ENCODE assay signal across 11 cellular contexts in the genomic region with DNA sequence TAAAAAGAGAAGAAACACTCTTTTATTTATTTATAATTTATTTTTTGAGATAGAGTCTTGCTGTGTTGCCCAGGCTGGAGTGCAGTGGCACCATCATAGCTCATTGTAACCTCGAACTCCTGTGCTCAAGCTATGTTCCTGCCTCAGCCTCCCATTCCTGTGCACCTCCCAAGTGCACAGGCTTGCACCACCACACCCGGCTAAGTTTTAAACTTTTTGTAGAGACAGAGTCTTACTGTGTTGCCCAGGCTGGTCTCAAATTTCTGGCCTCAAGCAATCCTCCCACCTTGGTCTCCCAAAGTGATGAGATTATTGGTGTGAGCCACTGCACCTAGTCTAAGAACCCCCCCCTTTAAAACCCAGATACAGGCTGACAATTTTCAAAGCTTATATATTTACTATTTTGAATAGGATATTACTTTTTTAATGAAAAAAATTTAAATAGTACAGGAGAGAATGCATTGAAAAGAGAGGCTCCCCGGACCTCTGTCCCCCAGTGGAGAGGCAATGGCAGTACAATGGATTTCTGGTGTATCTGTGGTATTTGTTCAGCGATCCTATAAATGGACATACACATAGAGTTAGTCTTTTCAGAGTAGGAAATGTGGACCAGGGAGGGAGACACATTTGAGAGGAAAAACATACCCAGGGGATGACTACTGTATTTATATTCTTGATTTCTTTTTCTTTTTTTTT. TPM values are rescaled to one million over a fixed set of nuclear protein-coding genes. Genes with fewer than 3 reads are reported as not detected.
DNase-seq lines count a peak whose midpoint lies in the region; ATAC-seq and TF ChIP-seq lines count a peak whose summit lies in the region.
"Had no signal": no experiment of that assay in that cellular context is flagged by ENCODE, and none has a peak within 500 bp of the region (broad histone marks: within the 10 kb centered on the region; RNA-seq: fewer than 3 reads in every experiment).

No MANE protein-coding gene starts in this region.

- H3K4me3 Mint-ChIP-seq in H9 = no peak overlapping the region
- no peak overlapping the region for H3K4me3 Mint-ChIP-seq in WTC11
- peak overlapping the region in 9 of 10 donors; percentile 27 to 80 (median 73) for H3K4me3 Mint-ChIP-seq in naive thymus-derived CD4-positive, alpha-beta T cell

- H4K20me1 ChIP-seq in H9 (ENCODE audit: control insufficient read depth, insufficient read depth, insufficient read length) = no peaks in the 10 kb centered on the region

- no peak overlapping the region for H2BK12ac ChIP-seq in H9 (ENCODE audit: insufficient read length, low read depth, low read length)

- no peak overlapping the region for H2BK120ac ChIP-seq in H9 (ENCODE audit: low read depth, low read length, poor library complexity, severe bottlenecking)

- no peak overlapping the region for H4K5ac ChIP-seq in H9 (ENCODE audit: insufficient read length, low read depth, low read length)

- no peak overlapping the region for H3T11ph ChIP-seq in H9 (ENCODE audit: low read length)

- H3K27me3 ChIP-seq in H9 (ENCODE audit: insufficient read depth, low read length) = no peaks in the 10 kb centered on the region
- H3K27me3 ChIP-seq in naive thymus-derived CD4-positive, alpha-beta T cell (ENCODE audit: control insufficient read depth in 2 of 2, insufficient read depth in 2 of 2, low read length in 2 of 2) = no peaks in the 10 kb centered on the region

- no CpG with 5 or more reads among the region's 4 CpGs for WGBS in H9 (ENCODE audit: extremely low coverage, insufficient read length, low lambda C conversion rate)

- no peak for ATAC-seq in WTC11
- ATAC-seq in naive thymus-derived CD4-positive, alpha-beta T cell = no peak
- ATAC-seq in HG02588 (IDR thresholded peaks at IDR 0.05; ENCODE audit: unreplicated experiment) = no peak
- no peak for ATAC-seq in HG03442 (IDR thresholded peaks at IDR 0.05; ENCODE audit: unreplicated experiment)

- H3K4ac ChIP-seq in H9 (ENCODE audit: low read depth, low read length) = no peak overlapping the region

- H3K4me2 ChIP-seq in H9 (ENCODE audit: insufficient read depth, insufficient read length, low read length) = no peak overlapping the region

- no peak overlapping the region for H4K91ac ChIP-seq in H9 (ENCODE audit: insufficient read length, low read depth, low read length)

- no peak overlapping the region for H2BK5ac ChIP-seq in H9 (ENCODE audit: insufficient read length, low read length)

- no peaks in the 10 kb centered on the region for H3K23me2 ChIP-seq in H9 (ENCODE audit: insufficient read length, low read depth, low read length, poor library complexity, severe bottlenecking)

- H3K18ac ChIP-seq in H9 (ENCODE audit: insufficient read length, low read depth, low read length) = no peak overlapping the region

- no peaks in the 10 kb centered on the region for H3K36me3 ChIP-seq in naive thymus-derived CD4-positive, alpha-beta T cell (ENCODE audit: control insufficient read depth in 2 of 3, insufficient read depth in 3 of 3, low read length in 3 of 3)

- H2BK15ac ChIP-seq in H9 (ENCODE audit: low read depth, low read length) = no peak overlapping the region

- H3K27me3 Mint-ChIP-seq in H9 (ENCODE audit: low read depth) (no peaks in the 10 kb centered on the region), WTC11 (ENCODE audit: low read depth) (peaks cover 2% of the 10 kb centered on the region; the same call in 1 of the 2 replicates)
- peaks cover 0 to 2% (median 0%) of the 10 kb centered on the region in 5 donors for H3K27me3 Mint-ChIP-seq in naive thymus-derived CD4-positive, alpha-beta T cell

- no peak overlapping the region for H2AK5ac ChIP-seq in H9 (ENCODE audit: insufficient read length, low read length)

- peak; percentile 31; the same call in 2 of the 3 replicates for TF ChIP-seq CTCF in H9 (conservative IDR thresholded peaks at IDR 0.05)
- no peak for TF ChIP-seq CTCF in WTC11 (IDR thresholded peaks at IDR 0.05)

- H3K4me1 ChIP-seq in H9 (ENCODE audit: insufficient read depth, low read length) = no peaks in the 10 kb centered on the region
- no peaks in the 10 kb centered on the region for H3K4me1 ChIP-seq in naive thymus-derived CD4-positive, alpha-beta T cell (ENCODE audit: control insufficient read depth in 2 of 2, insufficient read depth in 2 of 2, low read length in 2 of 2)
- H3K4me1 ChIP-seq: parathyroid adenoma had no signal

- no peak overlapping the region for H3K9ac ChIP-seq in H9 (ENCODE audit: extremely low read depth, insufficient read length, low read length)
- H3K9ac ChIP-seq: parathyroid adenoma had no signal

- H3K23ac ChIP-seq in H9 (ENCODE audit: insufficient read length, low read depth, low read length) = no peak overlapping the region

- no peak overlapping the region for H2BK20ac ChIP-seq in H9 (ENCODE audit: low read depth, low read length, poor library complexity, severe bottlenecking)

- H3K14ac ChIP-seq in H9 (ENCODE audit: insufficient read depth, low read length) = no peak overlapping the region

- no peak overlapping the region for H4K8ac ChIP-seq in H9 (replicated peaks; ENCODE audit: insufficient read length, low read depth, low read length)

- no peaks in the 10 kb centered on the region for H3K36me3 Mint-ChIP-seq in H9 (ENCODE audit: insufficient read depth in 1 of 3, low read depth in 3 of 3)
- no peaks in the 10 kb centered on the region for H3K36me3 Mint-ChIP-seq in WTC11
- peaks cover 0 to 2% (median 0%) of the 10 kb centered on the region in 5 donors for H3K36me3 Mint-ChIP-seq in naive thymus-derived CD4-positive, alpha-beta T cell

- no peak overlapping the region for H3K27ac ChIP-seq in H9 (ENCODE audit: insufficient read length, low read depth, low read length)
- no peak overlapping the region for H3K27ac ChIP-seq in naive thymus-derived CD4-positive, alpha-beta T cell (ENCODE audit: low read depth, low read length)
- H3K27ac ChIP-seq: parathyroid adenoma had no signal

- CTCF ChIA-PET in WTC11 (lab: Charles Lee) = interaction anchor here (1.1 to 6.6 kb wide), 13 partner anchors 9 to 598 kb away, joined by 3 to 74 read pairs (median 8); a partner anchor contains a TSS
- CTCF ChIA-PET in naive thymus-derived CD4-positive, alpha-beta T cell (lab: Charles Lee) = interaction anchor here (0.7 to 5.1 kb wide), 17 partner anchors 8 to 681 kb away, joined by 3 to 64 read pairs (median 4); a partner anchor contains a TSS

- intact Hi-C loops in naive thymus-derived CD4-positive, alpha-beta T cell (cut with micrococcal nuclease) = loop anchor here (1.0 to 5.0 kb wide), 6 partner anchors 48 to 597 kb away; a partner anchor contains a TSS

- H3K9me3 Mint-ChIP-seq in H9 = peaks cover 0 to under 1% of the 10 kb centered on the region in 2 experiments; a peak in 2 of 5 replicates
- peaks cover 11% of the 10 kb centered on the region for H3K9me3 Mint-ChIP-seq in WTC11
- peaks cover 0 to 4% (median 0%) of the 10 kb centered on the region in 11 donors for H3K9me3 Mint-ChIP-seq in naive thymus-derived CD4-positive, alpha-beta T cell
- H3K9me3 Mint-ChIP-seq: activated T-helper 2 cell treated with anti-CD3 and anti-CD28 coated beads, Interferon-gamma antibody, Interleukin-2, Interleukin-4, amounts not matched to agents 10 μg/mL and 5 μg/mL and 100 μg/mL, durations not matched to agents 14 hours and 24 hours and 36 hours had no signal

- no peak overlapping the region for H2AFZ ChIP-seq in H9 (ENCODE audit: low read length)

- H3K4me3 ChIP-seq in naive thymus-derived CD4-positive, alpha-beta T cell (ENCODE audit: low read length) = no peak overlapping the region

- H3K27ac Mint-ChIP-seq in H9 = no peak overlapping the region
- no peak overlapping the region for H3K27ac Mint-ChIP-seq in WTC11
- peak overlapping the region in 7 of 9 donors; percentile 39 to 93 (median 87) for H3K27ac Mint-ChIP-seq in naive thymus-derived CD4-positive, alpha-beta T cell

- POLR2A ChIA-PET in WTC11 (lab: Charles Lee) = no interaction called here
- POLR2A ChIA-PET in naive thymus-derived CD4-positive, alpha-beta T cell (lab: Charles Lee) = interaction anchor here (1.4 kb wide), 1 partner anchor 192 kb away, joined by 4 read pairs; no protein-coding TSS in a partner anchor

- DNase-seq in NCI-H2227 (lab: John Stamatoyannopoulos, UW; ENCODE audit: unreplicated experiment) (peak; percentile 6), NCI-H2227 treated with DMSO at 0.1 percent for 48 hours (lab: John Stamatoyannopoulos, UW) (no peak), H9 (no peak), WTC11 (ENCODE audit: low spot score) (no peak), putamen (ENCODE audit: low spot score) (no peak)
- peak in 1 of 9 donors; percentile 15 for DNase-seq in naive thymus-derived CD4-positive, alpha-beta T cell
- DNase-seq: kidney glomerular epithelial cell had no signal

- H3K9me3 ChIP-seq in H9 (ENCODE audit: control insufficient read depth, low read depth, low read length) = no peaks in the 10 kb centered on the region
- no peaks in the 10 kb centered on the region for H3K9me3 ChIP-seq in naive thymus-derived CD4-positive, alpha-beta T cell (ENCODE audit: control insufficient read depth in 2 of 3, low read length in 3 of 3)

- no peaks in the 10 kb centered on the region for H3K79me2 ChIP-seq in H9 (ENCODE audit: insufficient read depth, low read length)
- H3K79me2 ChIP-seq: parathyroid adenoma had no signal

- H3K56ac ChIP-seq in H9 (ENCODE audit: insufficient read length, low read depth, low read length) = no peak overlapping the region

- no peaks in the 10 kb centered on the region for H3K79me1 ChIP-seq in H9 (ENCODE audit: insufficient read depth, low read depth, low read length, poor library complexity, severe bottlenecking)

- H3K4me1 Mint-ChIP-seq in H9 = peaks cover 2 to 8% of the 10 kb centered on the region in 2 experiments; a peak in 2 of 4 replicates
- H3K4me1 Mint-ChIP-seq in WTC11 = peaks cover 10% of the 10 kb centered on the region
- H3K4me1 Mint-ChIP-seq in naive thymus-derived CD4-positive, alpha-beta T cell = peaks cover 4 to 14% (median 12%) of the 10 kb centered on the region in 7 donors

TF ChIP-seq in WTC11, 78 proteins besides CTCF, POLR2A, EP300 and RAD21:
- TF ChIP-seq NR3C1 (CRISPR knock-in tag; conservative IDR thresholded peaks at IDR 0.05; ENCODE audit: low read depth) (no peak), ZNF121 (CRISPR knock-in tag; IDR thresholded peaks at IDR 0.05) (0 out of 2 replicates have a peak, but pooled peaks have one; percentile 69), ZNF317 (CRISPR knock-in tag; IDR thresholded peaks at IDR 0.05; ENCODE audit: borderline replicate concordance, low read depth) (no peak)
TF ChIP-seq in WTC11: peak in this region for 1.

RNA-seq across cellular contexts. Expression of a gene that starts 48.1 kb away (rescaled TPM):
- total RNA-seq in H9 (2021) = 46.8 and 50.6 TPM in 2 replicates
- total RNA-seq in WTC11 (2021) = 47.4 to 54.0 TPM (median 48.9 TPM) in 3 replicates
- total RNA-seq in naive thymus-derived CD4-positive, alpha-beta T cell = 10 to 100 TPM; 49.0 to 65.7 (median 54.3) TPM
- polyA plus RNA-seq in naive thymus-derived CD4-positive, alpha-beta T cell = 10 to 100 TPM; 60.4 to 64.0 TPM

RNA-seq across cellular contexts. Expression of a gene that starts 53.4 kb away (rescaled TPM):
- total RNA-seq in H9 (2021) (16.6 and 17.6 TPM in 2 replicates), WTC11 (2021) (30.3 to 51.7 TPM (median 32.0 TPM) in 3 replicates)
- 10 to 100 TPM in 1 of 5 experiments, 1 to 10 TPM in 3, under 1 TPM in 1; 0.87 to 20.1 (median 2.4) TPM for total RNA-seq in naive thymus-derived CD4-positive, alpha-beta T cell
- under 1 TPM; 0.30 to 0.37 TPM for polyA plus RNA-seq in naive thymus-derived CD4-positive, alpha-beta T cell

Comparison
In these comparisons a context has a peak if more than half of its experiments do, and no peak if none do; other contexts are left out.
1. H3K27ac Mint-ChIP-seq: peak in naive thymus-derived CD4-positive, alpha-beta T cell (7 of 9); none in H9 (0 of 3) and WTC11 (single experiment).
2. H3K4me3 Mint-ChIP-seq: peak in naive thymus-derived CD4-positive, alpha-beta T cell (9 of 10); none in H9 (0 of 2) and WTC11 (single experiment).